26 cellular contexts compared by ENCODE assay signal in genomic region chr6:28764761-28765282, GRCh38.
DNase-seq lines count a peak whose midpoint lies in the region; ATAC-seq and TF ChIP-seq lines count a peak whose summit lies in the region.
"Had no signal": no experiment of that assay in that cellular context is flagged by ENCODE, and none has a peak within 500 bp of the region (broad histone marks: within the 10 kb centered on the region; RNA-seq: fewer than 3 reads in every experiment).

No MANE protein-coding gene starts in this region.

- no peak for DNase-seq in SK-N-SH
- DNase-seq in endodermal cell: no peak
- DNase-seq in neural progenitor cell (ENCODE audit: low spot score): no peak
- DNase-seq: 8988T; activated CD4-positive, alpha-beta memory T cell treated with anti-CD3 and anti-CD28 coated beads for 36 hours; activated gamma-delta T cell treated with Interleukin-2 at 50 U/mL for 16 hours; amygdala; central memory CD4-positive, alpha-beta T cell; DMS79; foreskin fibroblast; GM23248; kidney glomerular epithelial cell; NCI-H1417; NCI-H2107; NCI-H510A; spleen; stimulated activated CD4-positive, alpha-beta T cell treated with anti-CD3 and anti-CD28 coated beads, Interleukin-4, amount 100 ng/mL, for 4 hours; thyroid gland had no signal

- no peaks in the 10 kb centered on the region for H4K20me1 ChIP-seq in SK-N-SH (ENCODE audit: insufficient read depth)
- H4K20me1 ChIP-seq in neural progenitor cell (ENCODE audit: low read depth): peaks cover 51% of the 10 kb centered on the region

- H3K4me1 ChIP-seq in SK-N-SH (ENCODE audit: control insufficient read depth in 1 of 2, insufficient read depth in 2 of 2, low read depth in 1 of 2, low read length in 1 of 2) (no peaks in the 10 kb centered on the region), endodermal cell (ENCODE audit: control insufficient read depth, insufficient read depth, low read length) (peaks cover 26% of the 10 kb centered on the region), neural progenitor cell (peaks cover 14% of the 10 kb centered on the region)
- H3K4me1 ChIP-seq: spleen, thyroid gland had no signal

- H3K9me3 ChIP-seq in SK-N-SH (no peaks in the 10 kb centered on the region), endodermal cell (ENCODE audit: control insufficient read depth, low read length) (no peaks in the 10 kb centered on the region), neural progenitor cell (ENCODE audit: low read depth) (no peaks in the 10 kb centered on the region)
- H3K9me3 ChIP-seq: thyroid gland had no signal

- H3K9me3 Mint-ChIP-seq in IgD-negative memory B cell (peaks cover 4 to 16% (median 13%) of the 10 kb centered on the region in 3 donors), endodermal cell (peaks cover 1% of the 10 kb centered on the region), neural progenitor cell (peaks cover 8% of the 10 kb centered on the region)

- H2AFZ ChIP-seq in SK-N-SH (ENCODE audit: low read depth): no peak overlapping the region
- no peak overlapping the region for H2AFZ ChIP-seq in neural progenitor cell (replicated peaks)
- H2AFZ ChIP-seq: GM23248 had no signal

- no peak overlapping the region for H3K4me3 Mint-ChIP-seq in IgD-negative memory B cell
- peak overlapping the region; percentile 61 for H3K4me3 Mint-ChIP-seq in endodermal cell
- H3K4me3 Mint-ChIP-seq in neural progenitor cell: peak overlapping the region; percentile 21
- H3K4me3 Mint-ChIP-seq: activated CD4-positive, alpha-beta memory T cell treated with anti-CD3 and anti-CD28 coated beads for 36 hours; stimulated activated naive CD8-positive, alpha-beta T cell treated with anti-CD3 and anti-CD28 coated beads, Interleukin-15, Interleukin-2, amounts not matched to agents 100 ng/mL and 50 ng/mL, for 24 hours had no signal

- POLR2A ChIA-PET in SK-N-SH (lab: Yijun Ruan, JAX): no interaction called here

- WGBS in SK-N-SH (ENCODE audit: low lambda C conversion rate): 21% methylated on average over 15 of the region's 15 CpGs
- 42 to 50% methylated on average over 8 to 15 of the region's 15 CpGs for WGBS in endodermal cell (ENCODE audit: insufficient coverage in 1 of 2, insufficient read length in 1 of 2), 2 experiments

- ATAC-seq in SK-N-SH treated with all-trans-retinoic acid at 6 μM for 48 hours (no peak), GM21619 (IDR thresholded peaks at IDR 0.05; ENCODE audit: unreplicated experiment) (no peak), GM19452 (IDR thresholded peaks at IDR 0.05; ENCODE audit: unreplicated experiment) (no peak), GM21390 (IDR thresholded peaks at IDR 0.05; ENCODE audit: unreplicated experiment) (no peak)

- peaks cover 0 to 2% (median 0%) of the 10 kb centered on the region in 3 donors for H3K4me1 Mint-ChIP-seq in IgD-negative memory B cell
- peaks cover 55% of the 10 kb centered on the region for H3K4me1 Mint-ChIP-seq in endodermal cell
- peaks cover 5% of the 10 kb centered on the region for H3K4me1 Mint-ChIP-seq in neural progenitor cell

- no peak for TF ChIP-seq CTCF in SK-N-SH (IDR thresholded peaks at IDR 0.05)
- TF ChIP-seq CTCF in endodermal cell (conservative IDR thresholded peaks at IDR 0.05): no peak
- no peak for TF ChIP-seq CTCF in neural progenitor cell (IDR thresholded peaks at IDR 0.05)

- H3K27me3 Mint-ChIP-seq in IgD-negative memory B cell (peaks cover 64% of the 10 kb centered on the region), endodermal cell (ENCODE audit: insufficient read depth) (peaks cover 91% of the 10 kb centered on the region), neural progenitor cell (ENCODE audit: insufficient read depth, low read depth) (peaks cover 85% of the 10 kb centered on the region)

- no peak for TF ChIP-seq RAD21 in SK-N-SH (IDR thresholded peaks at IDR 0.05; ENCODE audit: low read length)

- H3K79me2 ChIP-seq in SK-N-SH (ENCODE audit: insufficient read depth) (no peaks in the 10 kb centered on the region), neural progenitor cell (ENCODE audit: low read depth) (no peaks in the 10 kb centered on the region)

- no peaks in the 10 kb centered on the region for H3F3A ChIP-seq in SK-N-SH (replicated peaks; ENCODE audit: insufficient read depth)
- peaks cover 17% of the 10 kb centered on the region for H3F3A ChIP-seq in neural progenitor cell (ENCODE audit: low read depth)

- H3K27ac ChIP-seq in SK-N-SH (ENCODE audit: low read depth in 2 of 2, low read length in 1 of 2) (no peak overlapping the region), endodermal cell (ENCODE audit: low read depth, low read length) (no peak overlapping the region), neural progenitor cell (no peak overlapping the region)
- H3K27ac ChIP-seq: epithelial cell of prostate, GM23248, RWPE1, spleen, thyroid gland had no signal

- H3K36me3 Mint-ChIP-seq in IgD-negative memory B cell (no peaks in the 10 kb centered on the region), endodermal cell (ENCODE audit: low read depth) (peaks cover 9% of the 10 kb centered on the region), neural progenitor cell (peaks cover 1% of the 10 kb centered on the region)

- CTCF ChIA-PET in SK-N-SH (lab: Yijun Ruan, JAX): no interaction called here

- H3K27me3 ChIP-seq in SK-N-SH (ENCODE audit: insufficient read depth) (peaks cover 68% of the 10 kb centered on the region; the same call in 1 of the 2 replicates), endodermal cell (ENCODE audit: control insufficient read depth, insufficient read depth, low read length, poor library complexity, severe bottlenecking) (peaks cover 54% of the 10 kb centered on the region), neural progenitor cell (peaks cover 100% of the 10 kb centered on the region)

- H3K4me2 ChIP-seq in SK-N-SH: no peak overlapping the region; the same call in 1 of the 2 replicates
- peak overlapping the region; percentile 51 for H3K4me2 ChIP-seq in neural progenitor cell

- TF ChIP-seq EP300 in SK-N-SH (IDR thresholded peaks at IDR 0.05; ENCODE audit: borderline replicate concordance in 1 of 2, low read depth in 1 of 2, low read length in 1 of 2): no peak

- H3K27ac Mint-ChIP-seq in IgD-negative memory B cell (peak overlapping the region in 2 of 3 donors; percentile 46 to 60), endodermal cell (peak overlapping the region; percentile 94), neural progenitor cell (no peak overlapping the region)
- H3K27ac Mint-ChIP-seq: activated CD4-positive, alpha-beta memory T cell treated with anti-CD3 and anti-CD28 coated beads for 36 hours; stimulated activated naive CD8-positive, alpha-beta T cell treated with anti-CD3 and anti-CD28 coated beads, Interleukin-15, Interleukin-2, amounts not matched to agents 100 ng/mL and 50 ng/mL, for 24 hours had no signal

- no peaks in the 10 kb centered on the region for H3K36me3 ChIP-seq in SK-N-SH (replicated peaks in 1 of 2; ENCODE audit: control insufficient read depth in 1 of 2, insufficient read depth in 2 of 2, low read length in 1 of 2)
- H3K36me3 ChIP-seq in endodermal cell (ENCODE audit: control insufficient read depth, insufficient read depth, low read length): no peaks in the 10 kb centered on the region
- H3K36me3 ChIP-seq in neural progenitor cell: no peaks in the 10 kb centered on the region
- H3K36me3 ChIP-seq: spleen, thyroid gland had no signal

- H3K4me3 ChIP-seq in SK-N-SH (ENCODE audit: low read depth in 2 of 2, low read length in 1 of 2) (no peak overlapping the region), endodermal cell (ENCODE audit: low read length) (peak overlapping the region; percentile 82), neural progenitor cell (peak overlapping the region; percentile 20)
- H3K4me3 ChIP-seq: GM23248, thyroid gland had no signal

- no peaks in the 10 kb centered on the region for H3K9me2 ChIP-seq in SK-N-SH

- H3K9ac ChIP-seq in SK-N-SH (no peak overlapping the region), endodermal cell (ENCODE audit: extremely low read depth, low read length, poor library complexity, severe bottlenecking) (no peak overlapping the region), neural progenitor cell (no peak overlapping the region)
- H3K9ac ChIP-seq: GM23248 had no signal

TF ChIP-seq in SK-N-SH, 30 proteins besides CTCF, POLR2A, EP300 and RAD21:
- TF ChIP-seq JUND (IDR thresholded peaks at IDR 0.05): no peak
- TF ChIP-seq FOSL2 (IDR thresholded peaks at IDR 0.05; ENCODE audit: borderline replicate concordance, low read depth): no peak
- TF ChIP-seq EZH2phosphoT487 (IDR thresholded peaks at IDR 0.05; ENCODE audit: borderline replicate concordance, low read depth): peak; percentile 3; the same call in 1 of the 2 replicates

TF ChIP-seq in SK-N-SH treated with all-trans-retinoic acid at 6 μM for 48 hours, 23 proteins besides CTCF, POLR2A, EP300 and RAD21 (continues in another document):
- TF ChIP-seq TCF4 (CRISPR knock-in tag; IDR thresholded peaks at IDR 0.05; ENCODE audit: borderline replicate concordance): no peak
- TF ChIP-seq ZFP30 (CRISPR knock-in tag; IDR thresholded peaks at IDR 0.05): no peak
- no peak for TF ChIP-seq POU6F1 (CRISPR knock-in tag; IDR thresholded peaks at IDR 0.05; ENCODE audit: borderline replicate concordance, low read depth)
- no peak for TF ChIP-seq CSRNP3 (CRISPR knock-in tag; IDR thresholded peaks at IDR 0.05)

Comparison
In these comparisons a context has a peak if more than half of its experiments do, and no peak if none do; other contexts are left out.
1. H3K4me3 ChIP-seq: peak in endodermal cell (single experiment) and neural progenitor cell (single experiment); none in SK-N-SH (0 of 2).
2. H3K4me3 Mint-ChIP-seq: peak in endodermal cell (single experiment) and neural progenitor cell (single experiment); none in IgD-negative memory B cell (0 of 4).